In genomic region chr18:23584019-23584970, GRCh38 we compare ENCODE assay signal across 8 cellular contexts. TPM values are rescaled to one million over a fixed set of nuclear protein-coding genes. Genes with fewer than 3 reads are reported as not detected.
DNase-seq lines count a peak whose midpoint lies in the region; ATAC-seq and TF ChIP-seq lines count a peak whose summit lies in the region.

No MANE protein-coding gene starts in this region.

- H3K36me3 ChIP-seq in GM23248 (ENCODE audit: low read depth) (no peaks in the 10 kb centered on the region), SK-N-SH (replicated peaks in 1 of 2; ENCODE audit: control insufficient read depth in 1 of 2, insufficient read depth in 2 of 2, low read length in 1 of 2) (no peaks in the 10 kb centered on the region)

- peak overlapping the region; percentile 50 for H3K27ac Mint-ChIP-seq in progenitor cell of endocrine pancreas

- H3K9me2 ChIP-seq in GM23248 (ENCODE audit: insufficient read depth) (no peaks in the 10 kb centered on the region), SK-N-SH (no peaks in the 10 kb centered on the region)

- H3K9me3 Mint-ChIP-seq in progenitor cell of endocrine pancreas (ENCODE audit: low read depth), result no peaks in the 10 kb centered on the region

- H3F3A ChIP-seq in GM23248 (ENCODE audit: insufficient read depth) (peaks cover 47% of the 10 kb centered on the region), SK-N-SH (replicated peaks; ENCODE audit: insufficient read depth) (peaks cover 10% of the 10 kb centered on the region)

- H2AFZ ChIP-seq in GM23248, result no peak overlapping the region
- no peak overlapping the region for H2AFZ ChIP-seq in SK-N-SH (ENCODE audit: low read depth)

- TF ChIP-seq CTCF in RWPE1 (conservative IDR thresholded peaks at IDR 0.05; ENCODE audit: low read depth) (no peak), epithelial cell of proximal tubule (conservative IDR thresholded peaks at IDR 0.05; ENCODE audit: low read depth, low read length) (no peak), progenitor cell of endocrine pancreas (IDR thresholded peaks at IDR 0.05; ENCODE audit: unreplicated experiment) (no peak), SK-N-SH (IDR thresholded peaks at IDR 0.05) (no peak)

- H3K4me3 ChIP-seq in GM23248 (peak overlapping the region; percentile 80), epithelial cell of proximal tubule (ENCODE audit: low read depth, low read length) (peak overlapping the region; percentile 94), SK-N-SH (ENCODE audit: low read depth in 2 of 2, low read length in 1 of 2) (no peak overlapping the region)

- CTCF ChIA-PET in RWPE1 (lab: Yijun Ruan, JAX) (interaction anchor here (0.6 kb wide), 1 partner anchor 88 kb away, joined by 3 read pairs; no protein-coding TSS in a partner anchor), SK-N-SH (lab: Yijun Ruan, JAX) (interaction anchor here (0.7 to 3.5 kb wide), 3 partner anchors 47 to 334 kb away, joined by 3 to 13 read pairs (median 4); no protein-coding TSS in a partner anchor)

- peak overlapping the region; percentile 26 for H3K4me3 Mint-ChIP-seq in progenitor cell of endocrine pancreas (ENCODE audit: low read depth)

- peaks cover 19% of the 10 kb centered on the region for H3K27me3 Mint-ChIP-seq in progenitor cell of endocrine pancreas

- peaks cover 51% of the 10 kb centered on the region for H3K4me1 ChIP-seq in GM23248 (ENCODE audit: insufficient read depth)
- peaks cover 0 to 9% of the 10 kb centered on the region in 2 experiments; a peak in 1 of 4 replicates for H3K4me1 ChIP-seq in SK-N-SH (ENCODE audit: control insufficient read depth in 1 of 2, insufficient read depth in 2 of 2, low read depth in 1 of 2, low read length in 1 of 2)

- H3K4me2 ChIP-seq in GM23248 (ENCODE audit: unreplicated experiment) (peak overlapping the region; percentile 97), SK-N-SH (no peak overlapping the region)

- no peak for ATAC-seq in HG03439 (IDR thresholded peaks at IDR 0.05; ENCODE audit: unreplicated experiment)

- in situ Hi-C loops in GM23248 (cut with MboI), result no loop called here

- peaks cover 24% of the 10 kb centered on the region for H3K4me1 Mint-ChIP-seq in progenitor cell of endocrine pancreas (ENCODE audit: low read depth)

- H4K20me1 ChIP-seq in GM23248 (ENCODE audit: insufficient read depth), result no peaks in the 10 kb centered on the region
- H4K20me1 ChIP-seq in SK-N-SH (ENCODE audit: insufficient read depth), result 0 out of 2 replicates have a peak, but pooled peaks cover 6% of the 10 kb centered on the region

- peak overlapping the region; percentile 94; the same call in 1 of the 2 replicates for H3K9ac ChIP-seq in GM23248
- H3K9ac ChIP-seq in SK-N-SH, result no peak overlapping the region

- no peak for TF ChIP-seq EP300 in SK-N-SH (IDR thresholded peaks at IDR 0.05; ENCODE audit: borderline replicate concordance in 1 of 2, low read depth in 1 of 2, low read length in 1 of 2)

- POLR2A ChIA-PET in RWPE1 (lab: Yijun Ruan, JAX; ENCODE audit: low non-redundant PET) (no interaction called here), SK-N-SH (lab: Yijun Ruan, JAX) (no interaction called here)

- no peak for TF ChIP-seq RAD21 in SK-N-SH (IDR thresholded peaks at IDR 0.05; ENCODE audit: low read length)

- H3K27me3 ChIP-seq in GM23248 (replicated peaks; ENCODE audit: insufficient read depth) (no peaks in the 10 kb centered on the region), SK-N-SH (ENCODE audit: insufficient read depth) (no peaks in the 10 kb centered on the region)

- DNase-seq in GM23248, result no peak
- DNase-seq in RWPE1 (ENCODE audit: low spot score), result no peak
- DNase-seq in epithelial cell of proximal tubule (ENCODE audit: low read depth), result no peak
- no peak for DNase-seq in progenitor cell of endocrine pancreas (ENCODE audit: low spot score, unreplicated experiment)
- DNase-seq in SK-N-SH, result no peak
- no peak for DNase-seq in NCI-H1048 (lab: John Stamatoyannopoulos, UW)
- no peak for DNase-seq in OCI-M2 (lab: John Stamatoyannopoulos, UW; ENCODE audit: unreplicated experiment)

- H3K79me2 ChIP-seq in GM23248 (ENCODE audit: insufficient read depth) (peaks cover 60% of the 10 kb centered on the region), SK-N-SH (ENCODE audit: insufficient read depth) (peaks cover 49% of the 10 kb centered on the region)

- H3K9me3 ChIP-seq in GM23248 (ENCODE audit: low read depth) (no peaks in the 10 kb centered on the region), SK-N-SH (no peaks in the 10 kb centered on the region)

- 92 to 94% methylated on average over 13 of the region's 13 CpGs for WGBS in GM23248 (ENCODE audit: low coverage in 1 of 2, low lambda C conversion rate in 2 of 2, missing lambda C conversion rate in 2 of 2), 2 experiments
- 97% methylated on average over 13 of the region's 13 CpGs for WGBS in SK-N-SH (ENCODE audit: low lambda C conversion rate)

- H3K27ac ChIP-seq in GM23248 (0 out of 2 replicates have a peak overlapping the region, but pooled peaks have one; percentile 92), RWPE1 (peak overlapping the region; percentile 99), SK-N-SH (ENCODE audit: low read depth in 2 of 2, low read length in 1 of 2) (no peak overlapping the region)

- H3K36me3 Mint-ChIP-seq in progenitor cell of endocrine pancreas (ENCODE audit: insufficient read depth), result no peaks in the 10 kb centered on the region

TF ChIP-seq in SK-N-SH, 30 proteins besides CTCF, POLR2A, EP300 and RAD21:
- TF ChIP-seq SIN3A (IDR thresholded peaks at IDR 0.05; ENCODE audit: borderline replicate concordance, low read depth, low read length) (no peak), NRF1 (IDR thresholded peaks at IDR 0.05; ENCODE audit: low read depth, low read length) (no peak), GABPA (IDR thresholded peaks at IDR 0.05; ENCODE audit: low read depth) (no peak), REST (IDR thresholded peaks at IDR 0.05; ENCODE audit: low read depth, low read length) (no peak), EZH2phosphoT487 (IDR thresholded peaks at IDR 0.05; ENCODE audit: borderline replicate concordance, low read depth) (no peak), SMC3 (IDR thresholded peaks at IDR 0.05; ENCODE audit: low read depth, low read length) (no peak), TEAD4 (IDR thresholded peaks at IDR 0.05; ENCODE audit: borderline replicate concordance, insufficient read depth) (no peak), MXI1 (IDR thresholded peaks at IDR 0.05; ENCODE audit: low read depth, low read length) (no peak), USF2 (IDR thresholded peaks at IDR 0.05; ENCODE audit: borderline replicate concordance, low read depth, low read length) (no peak), TCF12 (IDR thresholded peaks at IDR 0.05) (no peak)
TF ChIP-seq in SK-N-SH: peak in this region for 0.

RNA-seq across cellular contexts. Expression of gene NPC1, which starts 2.0 kb away (rescaled TPM):
- total RNA-seq in GM23248 (2014; rRNA removed; shearing (Covaris generic)), result 28.7 and 43.6 TPM in 2 replicates
- polyA plus RNA-seq in GM23248 (2016; fragmentation: Nextera tagmentation; extraction: Ambion mirVana) (24.6 and 28.1 TPM in 2 replicates), SK-N-SH (2012; rRNA removed) (23.9 and 30.7 TPM in 2 replicates)
- total RNA-seq in epithelial cell of proximal tubule (54.8 and 69.5 TPM in 2 replicates), progenitor cell of endocrine pancreas (35.1 and 36.0 TPM in 2 replicates)
- 13.0 and 20.9 TPM in 2 replicates for polyA plus RNA-seq in SK-N-SH (2012; cell fraction: cytosol; rRNA removed)
- 32.2 and 49.2 TPM in 2 replicates for polyA plus RNA-seq in SK-N-SH (2012; cell fraction: nucleus; rRNA removed)

Comparison
In these comparisons a context has a peak if more than half of its experiments do, and no peak if none do; other contexts are left out.
1. H3K27ac ChIP-seq: peak in GM23248 (single experiment) and RWPE1 (single experiment); none in SK-N-SH (0 of 2).
2. H3K4me3 ChIP-seq: peak in GM23248 (single experiment) and epithelial cell of proximal tubule (single experiment); none in SK-N-SH (0 of 2).